In the genomic region with DNA sequence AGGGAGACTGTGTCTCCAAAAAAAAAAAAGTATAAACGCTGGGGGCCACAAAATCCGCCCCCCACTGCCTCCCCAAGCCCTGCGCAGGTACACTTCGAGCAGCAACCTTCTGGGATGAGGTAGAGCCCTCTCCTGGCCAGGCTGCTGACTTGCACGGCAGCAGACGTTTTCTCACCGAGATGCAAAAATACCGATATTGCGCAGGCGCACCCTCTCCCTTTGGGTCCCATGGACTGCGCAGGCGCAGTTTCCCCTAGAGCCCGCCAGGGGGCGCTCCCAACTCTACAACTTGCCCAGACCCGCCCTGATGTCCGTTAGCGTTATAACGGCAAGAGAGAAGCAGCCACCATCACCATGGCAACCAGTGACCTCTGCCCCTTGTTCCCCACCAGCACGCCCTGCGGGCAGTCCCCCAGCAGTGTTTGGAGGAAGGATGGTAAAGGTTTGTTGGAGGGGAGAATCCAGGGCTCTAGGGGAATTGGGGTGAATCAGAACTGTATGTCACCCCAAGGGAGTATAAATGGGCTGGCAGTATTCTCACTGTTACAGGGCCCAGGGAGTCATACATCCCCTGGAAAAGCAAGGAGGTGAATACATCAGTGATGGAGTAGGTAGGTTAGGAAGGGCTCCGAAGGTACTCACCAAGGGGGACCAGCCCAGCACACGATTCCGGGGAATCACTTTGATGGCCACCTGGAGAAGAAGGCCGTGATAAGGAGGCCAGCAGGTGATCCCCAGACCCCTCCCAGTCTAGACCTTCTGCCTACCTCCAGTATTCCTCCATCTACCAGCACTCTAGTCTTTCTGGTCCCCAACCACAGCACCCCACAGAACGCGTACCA, we compare ENCODE assay signal across 1 cellular context.
A peak's percentile ranks its signal among the peaks of the same experiment; 100 is the strongest.
TF ChIP-seq lines count a peak whose summit lies in the region.

No MANE protein-coding gene starts in this region.

TF ChIP-seq in GM12878, 131 proteins besides CTCF, POLR2A, EP300 and RAD21 (continued from another document and continues in another):
- TF ChIP-seq NR2C1 (IDR thresholded peaks at IDR 0.05) (peak; percentile 92), SMAD5 (IDR thresholded peaks at IDR 0.05; ENCODE audit: low read depth) (no peak), MYB (IDR thresholded peaks at IDR 0.05; ENCODE audit: borderline replicate concordance, low read depth, low read length) (peak; percentile 88; the same call in 1 of the 2 replicates), SMAD1 (IDR thresholded peaks at IDR 0.05; ENCODE audit: low read depth, partially characterized antibody) (peak; percentile 78), KLF5 (IDR thresholded peaks at IDR 0.05; ENCODE audit: partially characterized antibody) (no peak), SUZ12 (IDR thresholded peaks at IDR 0.05; ENCODE audit: unreplicated experiment) (no peak), TAF1 (IDR thresholded peaks at IDR 0.05; ENCODE audit: borderline replicate concordance, low read depth, low read length) (0 out of 2 replicates have a peak, but pooled peaks have one; percentile 38), WRNIP1 (IDR thresholded peaks at IDR 0.05; ENCODE audit: borderline replicate concordance, low read depth, low read length) (no peak), PAX5 (IDR thresholded peaks at IDR 0.05; ENCODE audit: borderline replicate concordance, low read depth, low read length) (0 out of 2 replicates have a peak, but pooled peaks have one; percentile 11), ZNF622 (IDR thresholded peaks at IDR 0.05) (no peak), TCF7 (IDR thresholded peaks at IDR 0.05; ENCODE audit: borderline replicate concordance) (no peak), BCL11A (IDR thresholded peaks at IDR 0.05; ENCODE audit: low read depth, low read length) (no peak), TCF3 (IDR thresholded peaks at IDR 0.05; ENCODE audit: borderline replicate concordance, insufficient read depth, low read depth, low read length) (0 out of 2 replicates have a peak, but pooled peaks have one; percentile 0), ASH2L (IDR thresholded peaks at IDR 0.05; ENCODE audit: borderline replicate concordance, low read depth) (no peak), FOXM1 (IDR thresholded peaks at IDR 0.05; ENCODE audit: low read depth, low read length) (no peak), NFXL1 (IDR thresholded peaks at IDR 0.05; ENCODE audit: borderline replicate concordance) (no peak), CREB1 (IDR thresholded peaks at IDR 0.05; ENCODE audit: low read depth) (peak; percentile 45; the same call in 1 of the 2 replicates), MXI1 (IDR thresholded peaks at IDR 0.05; ENCODE audit: low read depth, low read length) (peak; percentile 88)
- TF ChIP-seq, protein P1, sequence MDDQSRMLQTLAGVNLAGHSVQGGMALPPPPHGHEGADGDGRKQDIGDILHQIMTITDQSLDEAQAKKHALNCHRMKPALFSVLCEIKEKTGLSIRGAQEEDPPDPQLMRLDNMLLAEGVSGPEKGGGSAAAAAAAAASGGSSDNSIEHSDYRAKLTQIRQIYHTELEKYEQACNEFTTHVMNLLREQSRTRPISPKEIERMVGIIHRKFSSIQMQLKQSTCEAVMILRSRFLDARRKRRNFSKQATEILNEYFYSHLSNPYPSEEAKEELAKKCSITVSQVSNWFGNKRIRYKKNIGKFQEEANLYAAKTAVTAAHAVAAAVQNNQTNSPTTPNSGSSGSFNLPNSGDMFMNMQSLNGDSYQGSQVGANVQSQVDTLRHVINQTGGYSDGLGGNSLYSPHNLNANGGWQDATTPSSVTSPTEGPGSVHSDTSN (IDR thresholded peaks at IDR 0.05; ENCODE audit: insufficient replicate concordance, low read depth, low read length) = peak; percentile 37
- TF ChIP-seq, protein P2, sequence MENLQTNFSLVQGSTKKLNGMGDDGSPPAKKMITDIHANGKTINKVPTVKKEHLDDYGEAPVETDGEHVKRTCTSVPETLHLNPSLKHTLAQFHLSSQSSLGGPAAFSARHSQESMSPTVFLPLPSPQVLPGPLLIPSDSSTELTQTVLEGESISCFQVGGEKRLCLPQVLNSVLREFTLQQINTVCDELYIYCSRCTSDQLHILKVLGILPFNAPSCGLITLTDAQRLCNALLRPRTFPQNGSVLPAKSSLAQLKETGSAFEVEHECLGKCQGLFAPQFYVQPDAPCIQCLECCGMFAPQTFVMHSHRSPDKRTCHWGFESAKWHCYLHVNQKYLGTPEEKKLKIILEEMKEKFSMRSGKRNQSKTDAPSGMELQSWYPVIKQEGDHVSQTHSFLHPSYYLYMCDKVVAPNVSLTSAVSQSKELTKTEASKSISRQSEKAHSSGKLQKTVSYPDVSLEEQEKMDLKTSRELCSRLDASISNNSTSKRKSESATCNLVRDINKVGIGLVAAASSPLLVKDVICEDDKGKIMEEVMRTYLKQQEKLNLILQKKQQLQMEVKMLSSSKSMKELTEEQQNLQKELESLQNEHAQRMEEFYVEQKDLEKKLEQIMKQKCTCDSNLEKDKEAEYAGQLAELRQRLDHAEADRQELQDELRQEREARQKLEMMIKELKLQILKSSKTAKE (IDR thresholded peaks at IDR 0.05; ENCODE audit: low read depth, poor library complexity, severe bottlenecking) = peak; percentile 21
- TF ChIP-seq, protein P3, sequence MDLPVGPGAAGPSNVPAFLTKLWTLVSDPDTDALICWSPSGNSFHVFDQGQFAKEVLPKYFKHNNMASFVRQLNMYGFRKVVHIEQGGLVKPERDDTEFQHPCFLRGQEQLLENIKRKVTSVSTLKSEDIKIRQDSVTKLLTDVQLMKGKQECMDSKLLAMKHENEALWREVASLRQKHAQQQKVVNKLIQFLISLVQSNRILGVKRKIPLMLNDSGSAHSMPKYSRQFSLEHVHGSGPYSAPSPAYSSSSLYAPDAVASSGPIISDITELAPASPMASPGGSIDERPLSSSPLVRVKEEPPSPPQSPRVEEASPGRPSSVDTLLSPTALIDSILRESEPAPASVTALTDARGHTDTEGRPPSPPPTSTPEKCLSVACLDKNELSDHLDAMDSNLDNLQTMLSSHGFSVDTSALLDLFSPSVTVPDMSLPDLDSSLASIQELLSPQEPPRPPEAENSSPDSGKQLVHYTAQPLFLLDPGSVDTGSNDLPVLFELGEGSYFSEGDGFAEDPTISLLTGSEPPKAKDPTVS (IDR thresholded peaks at IDR 0.05; ENCODE audit: low read depth, low read length) = no peak
- TF ChIP-seq, protein P4, sequence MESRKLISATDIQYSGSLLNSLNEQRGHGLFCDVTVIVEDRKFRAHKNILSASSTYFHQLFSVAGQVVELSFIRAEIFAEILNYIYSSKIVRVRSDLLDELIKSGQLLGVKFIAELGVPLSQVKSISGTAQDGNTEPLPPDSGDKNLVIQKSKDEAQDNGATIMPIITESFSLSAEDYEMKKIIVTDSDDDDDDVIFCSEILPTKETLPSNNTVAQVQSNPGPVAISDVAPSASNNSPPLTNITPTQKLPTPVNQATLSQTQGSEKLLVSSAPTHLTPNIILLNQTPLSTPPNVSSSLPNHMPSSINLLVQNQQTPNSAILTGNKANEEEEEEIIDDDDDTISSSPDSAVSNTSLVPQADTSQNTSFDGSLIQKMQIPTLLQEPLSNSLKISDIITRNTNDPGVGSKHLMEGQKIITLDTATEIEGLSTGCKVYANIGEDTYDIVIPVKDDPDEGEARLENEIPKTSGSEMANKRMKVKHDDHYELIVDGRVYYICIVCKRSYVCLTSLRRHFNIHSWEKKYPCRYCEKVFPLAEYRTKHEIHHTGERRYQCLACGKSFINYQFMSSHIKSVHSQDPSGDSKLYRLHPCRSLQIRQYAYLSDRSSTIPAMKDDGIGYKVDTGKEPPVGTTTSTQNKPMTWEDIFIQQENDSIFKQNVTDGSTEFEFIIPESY (IDR thresholded peaks at IDR 0.05) = no peak
- TF ChIP-seq, protein P5, sequence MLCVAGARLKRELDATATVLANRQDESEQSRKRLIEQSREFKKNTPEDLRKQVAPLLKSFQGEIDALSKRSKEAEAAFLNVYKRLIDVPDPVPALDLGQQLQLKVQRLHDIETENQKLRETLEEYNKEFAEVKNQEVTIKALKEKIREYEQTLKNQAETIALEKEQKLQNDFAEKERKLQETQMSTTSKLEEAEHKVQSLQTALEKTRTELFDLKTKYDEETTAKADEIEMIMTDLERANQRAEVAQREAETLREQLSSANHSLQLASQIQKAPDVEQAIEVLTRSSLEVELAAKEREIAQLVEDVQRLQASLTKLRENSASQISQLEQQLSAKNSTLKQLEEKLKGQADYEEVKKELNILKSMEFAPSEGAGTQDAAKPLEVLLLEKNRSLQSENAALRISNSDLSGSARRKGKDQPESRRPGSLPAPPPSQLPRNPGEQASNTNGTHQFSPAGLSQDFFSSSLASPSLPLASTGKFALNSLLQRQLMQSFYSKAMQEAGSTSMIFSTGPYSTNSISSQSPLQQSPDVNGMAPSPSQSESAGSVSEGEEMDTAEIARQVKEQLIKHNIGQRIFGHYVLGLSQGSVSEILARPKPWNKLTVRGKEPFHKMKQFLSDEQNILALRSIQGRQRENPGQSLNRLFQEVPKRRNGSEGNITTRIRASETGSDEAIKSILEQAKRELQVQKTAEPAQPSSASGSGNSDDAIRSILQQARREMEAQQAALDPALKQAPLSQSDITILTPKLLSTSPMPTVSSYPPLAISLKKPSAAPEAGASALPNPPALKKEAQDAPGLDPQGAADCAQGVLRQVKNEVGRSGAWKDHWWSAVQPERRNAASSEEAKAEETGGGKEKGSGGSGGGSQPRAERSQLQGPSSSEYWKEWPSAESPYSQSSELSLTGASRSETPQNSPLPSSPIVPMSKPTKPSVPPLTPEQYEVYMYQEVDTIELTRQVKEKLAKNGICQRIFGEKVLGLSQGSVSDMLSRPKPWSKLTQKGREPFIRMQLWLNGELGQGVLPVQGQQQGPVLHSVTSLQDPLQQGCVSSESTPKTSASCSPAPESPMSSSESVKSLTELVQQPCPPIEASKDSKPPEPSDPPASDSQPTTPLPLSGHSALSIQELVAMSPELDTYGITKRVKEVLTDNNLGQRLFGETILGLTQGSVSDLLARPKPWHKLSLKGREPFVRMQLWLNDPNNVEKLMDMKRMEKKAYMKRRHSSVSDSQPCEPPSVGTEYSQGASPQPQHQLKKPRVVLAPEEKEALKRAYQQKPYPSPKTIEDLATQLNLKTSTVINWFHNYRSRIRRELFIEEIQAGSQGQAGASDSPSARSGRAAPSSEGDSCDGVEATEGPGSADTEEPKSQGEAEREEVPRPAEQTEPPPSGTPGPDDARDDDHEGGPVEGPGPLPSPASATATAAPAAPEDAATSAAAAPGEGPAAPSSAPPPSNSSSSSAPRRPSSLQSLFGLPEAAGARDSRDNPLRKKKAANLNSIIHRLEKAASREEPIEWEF (IDR thresholded peaks at IDR 0.05; ENCODE audit: insufficient replicate concordance, low read depth, low read length) = peak; percentile 26
- TF ChIP-seq, protein P6, sequence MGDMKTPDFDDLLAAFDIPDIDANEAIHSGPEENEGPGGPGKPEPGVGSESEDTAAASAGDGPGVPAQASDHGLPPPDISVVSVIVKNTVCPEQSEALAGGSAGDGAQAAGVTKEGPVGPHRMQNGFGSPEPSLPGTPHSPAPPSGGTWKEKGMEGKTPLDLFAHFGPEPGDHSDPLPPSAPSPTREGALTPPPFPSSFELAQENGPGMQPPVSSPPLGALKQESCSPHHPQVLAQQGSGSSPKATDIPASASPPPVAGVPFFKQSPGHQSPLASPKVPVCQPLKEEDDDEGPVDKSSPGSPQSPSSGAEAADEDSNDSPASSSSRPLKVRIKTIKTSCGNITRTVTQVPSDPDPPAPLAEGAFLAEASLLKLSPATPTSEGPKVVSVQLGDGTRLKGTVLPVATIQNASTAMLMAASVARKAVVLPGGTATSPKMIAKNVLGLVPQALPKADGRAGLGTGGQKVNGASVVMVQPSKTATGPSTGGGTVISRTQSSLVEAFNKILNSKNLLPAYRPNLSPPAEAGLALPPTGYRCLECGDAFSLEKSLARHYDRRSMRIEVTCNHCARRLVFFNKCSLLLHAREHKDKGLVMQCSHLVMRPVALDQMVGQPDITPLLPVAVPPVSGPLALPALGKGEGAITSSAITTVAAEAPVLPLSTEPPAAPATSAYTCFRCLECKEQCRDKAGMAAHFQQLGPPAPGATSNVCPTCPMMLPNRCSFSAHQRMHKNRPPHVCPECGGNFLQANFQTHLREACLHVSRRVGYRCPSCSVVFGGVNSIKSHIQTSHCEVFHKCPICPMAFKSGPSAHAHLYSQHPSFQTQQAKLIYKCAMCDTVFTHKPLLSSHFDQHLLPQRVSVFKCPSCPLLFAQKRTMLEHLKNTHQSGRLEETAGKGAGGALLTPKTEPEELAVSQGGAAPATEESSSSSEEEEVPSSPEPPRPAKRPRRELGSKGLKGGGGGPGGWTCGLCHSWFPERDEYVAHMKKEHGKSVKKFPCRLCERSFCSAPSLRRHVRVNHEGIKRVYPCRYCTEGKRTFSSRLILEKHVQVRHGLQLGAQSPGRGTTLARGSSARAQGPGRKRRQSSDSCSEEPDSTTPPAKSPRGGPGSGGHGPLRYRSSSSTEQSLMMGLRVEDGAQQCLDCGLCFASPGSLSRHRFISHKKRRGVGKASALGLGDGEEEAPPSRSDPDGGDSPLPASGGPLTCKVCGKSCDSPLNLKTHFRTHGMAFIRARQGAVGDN (IDR thresholded peaks at IDR 0.05) = peak; percentile 73; the same call in 1 of the 2 replicates
- TF ChIP-seq, protein P7, sequence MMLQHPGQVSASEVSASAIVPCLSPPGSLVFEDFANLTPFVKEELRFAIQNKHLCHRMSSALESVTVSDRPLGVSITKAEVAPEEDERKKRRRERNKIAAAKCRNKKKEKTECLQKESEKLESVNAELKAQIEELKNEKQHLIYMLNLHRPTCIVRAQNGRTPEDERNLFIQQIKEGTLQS (IDR thresholded peaks at IDR 0.05; ENCODE audit: borderline replicate concordance, extremely low read depth, low read depth, low read length) = no peak
- TF ChIP-seq, protein P8, sequence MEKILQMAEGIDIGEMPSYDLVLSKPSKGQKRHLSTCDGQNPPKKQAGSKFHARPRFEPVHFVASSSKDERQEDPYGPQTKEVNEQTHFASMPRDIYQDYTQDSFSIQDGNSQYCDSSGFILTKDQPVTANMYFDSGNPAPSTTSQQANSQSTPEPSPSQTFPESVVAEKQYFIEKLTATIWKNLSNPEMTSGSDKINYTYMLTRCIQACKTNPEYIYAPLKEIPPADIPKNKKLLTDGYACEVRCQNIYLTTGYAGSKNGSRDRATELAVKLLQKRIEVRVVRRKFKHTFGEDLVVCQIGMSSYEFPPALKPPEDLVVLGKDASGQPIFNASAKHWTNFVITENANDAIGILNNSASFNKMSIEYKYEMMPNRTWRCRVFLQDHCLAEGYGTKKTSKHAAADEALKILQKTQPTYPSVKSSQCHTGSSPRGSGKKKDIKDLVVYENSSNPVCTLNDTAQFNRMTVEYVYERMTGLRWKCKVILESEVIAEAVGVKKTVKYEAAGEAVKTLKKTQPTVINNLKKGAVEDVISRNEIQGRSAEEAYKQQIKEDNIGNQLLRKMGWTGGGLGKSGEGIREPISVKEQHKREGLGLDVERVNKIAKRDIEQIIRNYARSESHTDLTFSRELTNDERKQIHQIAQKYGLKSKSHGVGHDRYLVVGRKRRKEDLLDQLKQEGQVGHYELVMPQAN (conservative IDR thresholded peaks at IDR 0.05) = no peak; the same call in none of the 2 replicates
- TF ChIP-seq, protein P9, sequence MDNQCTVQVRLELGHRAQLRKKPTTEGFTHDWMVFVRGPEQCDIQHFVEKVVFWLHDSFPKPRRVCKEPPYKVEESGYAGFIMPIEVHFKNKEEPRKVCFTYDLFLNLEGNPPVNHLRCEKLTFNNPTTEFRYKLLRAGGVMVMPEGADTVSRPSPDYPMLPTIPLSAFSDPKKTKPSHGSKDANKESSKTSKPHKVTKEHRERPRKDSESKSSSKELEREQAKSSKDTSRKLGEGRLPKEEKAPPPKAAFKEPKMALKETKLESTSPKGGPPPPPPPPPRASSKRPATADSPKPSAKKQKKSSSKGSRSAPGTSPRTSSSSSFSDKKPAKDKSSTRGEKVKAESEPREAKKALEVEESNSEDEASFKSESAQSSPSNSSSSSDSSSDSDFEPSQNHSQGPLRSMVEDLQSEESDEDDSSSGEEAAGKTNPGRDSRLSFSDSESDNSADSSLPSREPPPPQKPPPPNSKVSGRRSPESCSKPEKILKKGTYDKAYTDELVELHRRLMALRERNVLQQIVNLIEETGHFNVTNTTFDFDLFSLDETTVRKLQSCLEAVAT (IDR thresholded peaks at IDR 0.05) = peak; percentile 92
